ENCODE assay signal across 15 cellular contexts in genomic region chr2:29475446-29476006, GRCh38.
DNase-seq lines count a peak whose midpoint lies in the region; ATAC-seq and TF ChIP-seq lines count a peak whose summit lies in the region.
"Had no signal": no experiment of that assay in that cellular context is flagged by ENCODE, and none has a peak within 500 bp of the region (broad histone marks: within the 10 kb centered on the region; RNA-seq: fewer than 3 reads in every experiment).

No MANE protein-coding gene starts in this region.

- no peak for TF ChIP-seq EP300 in esophagus muscularis mucosa (IDR thresholded peaks at IDR 0.05)

- no peak overlapping the region for H3K56ac ChIP-seq in IMR-90 (ENCODE audit: extremely low read depth, insufficient read depth, low read length)

- H3K4me3 ChIP-seq in IMR-90 (ENCODE audit: insufficient read depth, low read depth, low read length) (no peak overlapping the region), SJCRH30 (peak overlapping the region; percentile 3; the same call in 1 of the 2 replicates), mucosa of descending colon (no peak overlapping the region), esophagus muscularis mucosa (no peak overlapping the region)
- H3K4me3 ChIP-seq: A549, PC-9 had no signal

- H3K27ac Mint-ChIP-seq in neural crest cell (ENCODE audit: unreplicated experiment), result peak overlapping the region; percentile 28
- no peak overlapping the region for H3K27ac Mint-ChIP-seq in activated T-helper 2 cell treated with anti-CD3 and anti-CD28 coated beads, Interferon-gamma antibody, Interleukin-2, Interleukin-4, amounts not matched to agents 10 μg/mL and 5 μg/mL and 100 μg/mL, durations not matched to agents 14 hours and 24 hours and 36 hours

- POLR2A ChIA-PET in IMR-90 (lab: Charles Lee; ENCODE audit: unreplicated experiment), result no interaction called here

- no peak overlapping the region for H2AK5ac ChIP-seq in IMR-90 (ENCODE audit: low read depth, low read length)

- H2BK20ac ChIP-seq in IMR-90 (ENCODE audit: low read depth, low read length), result no peak overlapping the region

- H3K4me3 Mint-ChIP-seq in neural crest cell, result no peak overlapping the region
- no peak overlapping the region for H3K4me3 Mint-ChIP-seq in activated T-helper 2 cell treated with anti-CD3 and anti-CD28 coated beads, Interferon-gamma antibody, Interleukin-2, Interleukin-4, amounts not matched to agents 10 μg/mL and 5 μg/mL and 100 μg/mL, durations not matched to agents 14 hours and 24 hours and 36 hours (ENCODE audit: low read depth)

- no peak overlapping the region for H3K4ac ChIP-seq in IMR-90 (ENCODE audit: low read depth, low read length)

- H3K14ac ChIP-seq in IMR-90 (replicated peaks; ENCODE audit: low read depth, low read length), result no peak overlapping the region

- no peak overlapping the region for H2BK5ac ChIP-seq in IMR-90 (ENCODE audit: low read depth, low read length, poor library complexity, severe bottlenecking)

- H3K23ac ChIP-seq in IMR-90 (ENCODE audit: low read depth, low read length), result no peak overlapping the region

- no peak overlapping the region for H2BK120ac ChIP-seq in IMR-90 (ENCODE audit: low read depth, low read length)

- H3K4me1 ChIP-seq in IMR-90 (ENCODE audit: control insufficient read depth, insufficient read depth, low read length) (no peaks in the 10 kb centered on the region), SJCRH30 (peaks cover 50% of the 10 kb centered on the region), mucosa of descending colon (ENCODE audit: low read depth) (no peaks in the 10 kb centered on the region), esophagus muscularis mucosa (no peaks in the 10 kb centered on the region)
- H3K4me1 ChIP-seq: A549 had no signal

- intact Hi-C loops in IMR-90 (cut with micrococcal nuclease) (no loop called here), mucosa of descending colon (cut with DNase I, micrococcal nuclease) (no loop called here), esophagus muscularis mucosa (cut with DNase I) (no loop called here)
- intact Hi-C loops in activated T-helper 2 cell treated with anti-CD3 and anti-CD28 coated beads, Interferon-gamma antibody, Interleukin-2, Interleukin-4, amounts not matched to agents 10 μg/mL and 5 μg/mL and 100 μg/mL, durations not matched to agents 14 hours and 24 hours and 36 hours (cut with micrococcal nuclease), result no loop called here

- H3K9me3 Mint-ChIP-seq in neural crest cell, result peaks cover 12% of the 10 kb centered on the region
- H3K9me3 Mint-ChIP-seq in activated T-helper 2 cell treated with anti-CD3 and anti-CD28 coated beads, Interferon-gamma antibody, Interleukin-2, Interleukin-4, amounts not matched to agents 10 μg/mL and 5 μg/mL and 100 μg/mL, durations not matched to agents 14 hours and 24 hours and 36 hours, result peaks cover 1% of the 10 kb centered on the region

- no peak overlapping the region for H3K27ac ChIP-seq in IMR-90 (ENCODE audit: insufficient read depth, low read length)
- H3K27ac ChIP-seq in SJCRH30, result peak overlapping the region; percentile 84
- H3K27ac ChIP-seq in esophagus muscularis mucosa (replicated peaks in 1 of 4), result no peak overlapping the region
- H3K27ac ChIP-seq: A549, C4-2B, PC-9 had no signal

- DNase-seq in Ammon's horn (ENCODE audit: low spot score) (peak; percentile 5), IMR-90 (no peak), SJCRH30 (peak; percentile 98 to 100), neural crest cell (ENCODE audit: low read depth, low spot score) (no peak), mucosa of descending colon (no peak), esophagus muscularis mucosa (ENCODE audit: extremely low spot score) (no peak)
- DNase-seq in activated T-helper 2 cell treated with anti-CD3 and anti-CD28 coated beads, Interferon-gamma antibody, Interleukin-2, Interleukin-4, amounts not matched to agents 10 μg/mL and 5 μg/mL and 100 μg/mL, durations not matched to agents 14 hours and 24 hours and 36 hours (ENCODE audit: low spot score), result no peak
- DNase-seq: EL, HCEC 1CT, NCI-H1436, NCI-H2081 treated with DMSO at 0.1 percent for 48 hours, NCI-H82, PC-9 had no signal

- dilution Hi-C loops in IMR-90 (cut with HindIII; ENCODE audit: low sequenced_read_pairs, unreplicated experiment), result no loop called here

- H3K4me1 Mint-ChIP-seq in neural crest cell, result peaks cover 36% of the 10 kb centered on the region
- H3K4me1 Mint-ChIP-seq in activated T-helper 2 cell treated with anti-CD3 and anti-CD28 coated beads, Interferon-gamma antibody, Interleukin-2, Interleukin-4, amounts not matched to agents 10 μg/mL and 5 μg/mL and 100 μg/mL, durations not matched to agents 14 hours and 24 hours and 36 hours (ENCODE audit: low read depth), result no peaks in the 10 kb centered on the region

- no peaks in the 10 kb centered on the region for H3K79me1 ChIP-seq in IMR-90 (ENCODE audit: low read depth in 1 of 2, low read length in 2 of 2)

- H3K18ac ChIP-seq in IMR-90 (ENCODE audit: low read depth, low read length), result no peak overlapping the region

- H4K8ac ChIP-seq in IMR-90 (ENCODE audit: low read depth in 2 of 2, low read length in 2 of 2), result no peak overlapping the region

- no peak overlapping the region for H2AK9ac ChIP-seq in IMR-90 (replicated peaks; ENCODE audit: low read depth, low read length, poor library complexity)

- peak overlapping the region; percentile 63 for H2AFZ ChIP-seq in IMR-90 (replicated peaks; ENCODE audit: low read length, poor library complexity)
- H2AFZ ChIP-seq: PC-9 had no signal

- H3K9ac ChIP-seq in IMR-90 (ENCODE audit: low read depth, low read length), result no peak overlapping the region

- ATAC-seq in IMR-90 (ENCODE audit: low read depth) (peak; percentile 59), mucosa of descending colon (no peak)
- ATAC-seq: A549 had no signal

- CTCF ChIA-PET in IMR-90 (lab: Yijun Ruan, JAX), result no interaction called here

- no TSS peak for BruUV-seq in IMR-90 (replicated peaks; lab: Mats Ljungman, UMichigan)

- H4K91ac ChIP-seq in IMR-90 (ENCODE audit: insufficient read depth, low read depth, low read length), result no peak overlapping the region

- no CpG with 5 or more reads among the region's 14 CpGs for WGBS in IMR-90 (ENCODE audit: extremely low coverage in 2 of 2, insufficient read length in 1 of 2), 2 experiments
- WGBS in esophagus muscularis mucosa, result 90% methylated on average over 14 of the region's 14 CpGs

- no peak for TF ChIP-seq RAD21 in IMR-90 (IDR thresholded peaks at IDR 0.05; ENCODE audit: low read length)

- no peaks in the 10 kb centered on the region for H3K9me3 ChIP-seq in IMR-90 (ENCODE audit: control insufficient read depth, insufficient read depth, low read length)
- H3K9me3 ChIP-seq in SJCRH30 (replicated peaks), result peaks cover 8% of the 10 kb centered on the region
- peaks cover 5% of the 10 kb centered on the region for H3K9me3 ChIP-seq in mucosa of descending colon
- peaks cover 0 to 11% (median 4%) of the 10 kb centered on the region in 4 donors for H3K9me3 ChIP-seq in esophagus muscularis mucosa
- H3K9me3 ChIP-seq: A549 had no signal

- no peak overlapping the region for H2BK15ac ChIP-seq in IMR-90 (ENCODE audit: low read depth, low read length)

- no peaks in the 10 kb centered on the region for H3K9me1 ChIP-seq in IMR-90 (ENCODE audit: insufficient read depth, low read length)

- no peaks in the 10 kb centered on the region for H3K36me3 ChIP-seq in IMR-90 (ENCODE audit: control insufficient read depth, insufficient read depth, low read length)
- H3K36me3 ChIP-seq in SJCRH30, result no peaks in the 10 kb centered on the region
- no peaks in the 10 kb centered on the region for H3K36me3 ChIP-seq in mucosa of descending colon (ENCODE audit: low read depth)
- no peaks in the 10 kb centered on the region for H3K36me3 ChIP-seq in esophagus muscularis mucosa

- TF ChIP-seq CTCF in IMR-90 (conservative IDR thresholded peaks at IDR 0.05; ENCODE audit: low read depth, low read length) (no peak), neural crest cell (conservative IDR thresholded peaks at IDR 0.05) (no peak), mucosa of descending colon (IDR thresholded peaks at IDR 0.05) (no peak), esophagus muscularis mucosa (IDR thresholded peaks at IDR 0.05) (no peak)

- H4K5ac ChIP-seq in IMR-90 (ENCODE audit: low read depth, low read length), result no peak overlapping the region

- H3K27me3 Mint-ChIP-seq in neural crest cell (ENCODE audit: low read depth), result no peaks in the 10 kb centered on the region
- H3K27me3 Mint-ChIP-seq in activated T-helper 2 cell treated with anti-CD3 and anti-CD28 coated beads, Interferon-gamma antibody, Interleukin-2, Interleukin-4, amounts not matched to agents 10 μg/mL and 5 μg/mL and 100 μg/mL, durations not matched to agents 14 hours and 24 hours and 36 hours (ENCODE audit: low read depth), result peaks cover 5% of the 10 kb centered on the region

- no peaks in the 10 kb centered on the region for H4K20me1 ChIP-seq in IMR-90 (ENCODE audit: insufficient read depth, low read length)

- H3K4me2 ChIP-seq in IMR-90 (ENCODE audit: low read depth, low read length), result peak overlapping the region; percentile 45; the same call in 1 of the 2 replicates
- H3K4me2 ChIP-seq: A549, PC-9 had no signal

- in situ Hi-C loops in IMR-90 (cut with MboI; ENCODE audit: low sequenced_read_pairs), result no loop called here

- peaks cover 15% of the 10 kb centered on the region for H3K36me3 Mint-ChIP-seq in neural crest cell (ENCODE audit: low read depth)
- no peaks in the 10 kb centered on the region for H3K36me3 Mint-ChIP-seq in activated T-helper 2 cell treated with anti-CD3 and anti-CD28 coated beads, Interferon-gamma antibody, Interleukin-2, Interleukin-4, amounts not matched to agents 10 μg/mL and 5 μg/mL and 100 μg/mL, durations not matched to agents 14 hours and 24 hours and 36 hours (ENCODE audit: low read depth)

- H3K27me3 ChIP-seq in IMR-90 (ENCODE audit: control insufficient read depth, insufficient read depth, low read length) (0 out of 2 replicates have a peak, but pooled peaks cover 2% of the 10 kb centered on the region), SJCRH30 (no peaks in the 10 kb centered on the region), esophagus muscularis mucosa (no peaks in the 10 kb centered on the region)

- TF ChIP-seq POLR2A in IMR-90 (IDR thresholded peaks at IDR 0.05; ENCODE audit: low read depth, low read length), result no peak
- no peak for TF ChIP-seq POLR2A in esophagus muscularis mucosa (IDR thresholded peaks at IDR 0.05; ENCODE audit: low read depth)

TF ChIP-seq in IMR-90, 13 proteins besides CTCF, POLR2A, EP300 and RAD21 (continues in another document):
- TF ChIP-seq MXI1 (IDR thresholded peaks at IDR 0.05; ENCODE audit: borderline replicate concordance, low read depth, low read length) (no peak), CHD1 (IDR thresholded peaks at IDR 0.05; ENCODE audit: low read depth, low read length) (no peak)
- TF ChIP-seq, protein P1, sequence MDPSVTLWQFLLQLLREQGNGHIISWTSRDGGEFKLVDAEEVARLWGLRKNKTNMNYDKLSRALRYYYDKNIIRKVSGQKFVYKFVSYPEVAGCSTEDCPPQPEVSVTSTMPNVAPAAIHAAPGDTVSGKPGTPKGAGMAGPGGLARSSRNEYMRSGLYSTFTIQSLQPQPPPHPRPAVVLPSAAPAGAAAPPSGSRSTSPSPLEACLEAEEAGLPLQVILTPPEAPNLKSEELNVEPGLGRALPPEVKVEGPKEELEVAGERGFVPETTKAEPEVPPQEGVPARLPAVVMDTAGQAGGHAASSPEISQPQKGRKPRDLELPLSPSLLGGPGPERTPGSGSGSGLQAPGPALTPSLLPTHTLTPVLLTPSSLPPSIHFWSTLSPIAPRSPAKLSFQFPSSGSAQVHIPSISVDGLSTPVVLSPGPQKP (IDR thresholded peaks at IDR 0.05; ENCODE audit: borderline replicate concordance, low read depth, low read length), result no peak

Comparison
In these comparisons a context has a peak if more than half of its experiments do, and no peak if none do; other contexts are left out.
1. DNase-seq: peak in Ammon's horn (single experiment) and SJCRH30 (2 of 2); none in IMR-90 (single experiment), neural crest cell (single experiment), activated T-helper 2 cell treated with anti-CD3 and anti-CD28 coated beads, Interferon-gamma antibody, Interleukin-2, Interleukin-4, amounts not matched to agents 10 μg/mL and 5 μg/mL and 100 μg/mL, durations not matched to agents 14 hours and 24 hours and 36 hours (single experiment), mucosa of descending colon (0 of 3) and esophagus muscularis mucosa (single experiment).